8 cellular contexts compared by ENCODE assay signal in the genomic region with DNA sequence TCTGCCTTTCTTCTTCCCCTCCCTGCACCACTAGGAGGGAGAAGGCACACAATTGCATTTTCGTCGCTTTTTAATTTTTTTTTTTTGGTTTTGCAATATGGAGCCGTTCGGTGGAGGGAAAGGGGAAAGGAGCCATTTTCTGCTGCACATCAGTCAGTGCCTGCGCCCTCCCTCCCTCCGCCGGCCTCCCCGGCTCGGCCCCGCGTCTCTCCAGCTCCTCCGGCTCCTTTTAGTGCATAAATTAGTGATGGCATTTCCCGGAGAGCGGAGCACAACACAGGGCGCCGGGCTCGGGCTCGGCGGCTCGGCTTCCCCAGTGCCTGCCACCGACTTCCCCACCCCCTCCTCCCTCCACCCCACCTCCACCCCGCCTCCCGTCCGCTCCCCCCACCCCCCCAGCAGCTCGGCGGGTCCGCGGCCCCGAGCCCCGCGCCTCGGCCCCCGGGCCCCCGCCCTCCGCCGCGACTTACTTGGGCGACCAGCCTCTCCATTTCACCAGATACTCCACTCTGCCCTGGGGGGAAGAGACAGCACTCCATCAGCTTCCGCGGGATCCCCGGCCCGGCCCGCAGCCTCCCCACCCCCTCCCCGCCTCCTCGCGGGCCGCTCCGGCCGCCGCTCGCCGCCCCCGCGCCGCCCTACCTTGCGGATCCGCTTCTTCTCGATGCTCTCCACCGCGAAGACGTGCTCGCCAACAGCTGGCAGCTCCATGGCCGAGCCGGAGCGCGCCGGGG. TPM values are rescaled to one million over a fixed set of nuclear protein-coding genes. Genes with fewer than 3 reads are reported as not detected.
A peak's percentile ranks its signal among the peaks of the same experiment; 100 is the strongest.
DNase-seq lines count a peak whose midpoint lies in the region; ATAC-seq and TF ChIP-seq lines count a peak whose summit lies in the region.

No MANE protein-coding gene starts in this region.

- peak overlapping the region; percentile 55 for H3K4me3 ChIP-seq in SJSA1
- H3K4me3 ChIP-seq in adrenal gland, result peak overlapping the region; percentile 49 to 96 (median 74)

- H3K4me1 Mint-ChIP-seq in progenitor cell of endocrine pancreas (ENCODE audit: low read depth), result peaks cover 23% of the 10 kb centered on the region

- H3K4me1 ChIP-seq in SJSA1 (replicated peaks), result peaks cover 49% of the 10 kb centered on the region
- H3K4me1 ChIP-seq in adrenal gland (replicated peaks in 1 of 2), result peaks cover 32 to 57% of the 10 kb centered on the region in 2 donors

- WGBS in adrenal gland, 4 donors, result 1 to 2% (median 1%) methylated on average over 13 to 67 of the region's 67 CpGs

- peak overlapping the region; percentile 89 for H3K27ac Mint-ChIP-seq in progenitor cell of endocrine pancreas

- H3K36me3 Mint-ChIP-seq in progenitor cell of endocrine pancreas (ENCODE audit: insufficient read depth), result peaks cover 6% of the 10 kb centered on the region

- H3K27me3 Mint-ChIP-seq in progenitor cell of endocrine pancreas, result peaks cover 51% of the 10 kb centered on the region

- H3K9me3 Mint-ChIP-seq in progenitor cell of endocrine pancreas (ENCODE audit: low read depth), result no peaks in the 10 kb centered on the region

- peak overlapping the region; percentile 83 for H3K4me3 Mint-ChIP-seq in progenitor cell of endocrine pancreas (ENCODE audit: low read depth)

- peaks cover 49% of the 10 kb centered on the region for H3K36me3 ChIP-seq in SJSA1
- H3K36me3 ChIP-seq in adrenal gland (replicated peaks in 1 of 2), result peaks cover 0 to 15% of the 10 kb centered on the region in 2 donors

- intact Hi-C loops in adrenal gland (cut with DNase I) (loop anchor here in 1 of 2 donors (5.0 kb wide), 1 partner anchor 36 kb away; no protein-coding TSS in a partner anchor), left ventricle myocardium superior (cut with micrococcal nuclease) (no loop called here)

- H3K27ac ChIP-seq in SJSA1 (peak overlapping the region; percentile 29; the same call in 1 of the 2 replicates), adrenal gland (peak overlapping the region; percentile 78 to 99 (median 95))

- H3K27me3 ChIP-seq in SJSA1 (replicated peaks) (peaks cover 41% of the 10 kb centered on the region), adrenal gland (peaks cover 34% of the 10 kb centered on the region)

- DNase-seq in C1 segment of cervical spinal cord (lab: John Stamatoyannopoulos, UW) (peak in 11 of 14 donors; percentile 44 to 84 (median 60)), HK-2 (ENCODE audit: unreplicated experiment) (peak; percentile 49), SJSA1 (ENCODE audit: low read depth in 1 of 2, low spot score in 2 of 2) (peak in 1 of 2 experiments; percentile 83), adrenal gland (peak; percentile 59 to 79 (median 65)), left ventricle myocardium superior (peak; percentile 65), progenitor cell of endocrine pancreas (ENCODE audit: low spot score, unreplicated experiment) (peak; percentile 39)

- TF ChIP-seq CTCF in adrenal gland (IDR thresholded peaks at IDR 0.05), result peak in 2 of 6 experiments; percentile 13 to 14
- no peak for TF ChIP-seq CTCF in progenitor cell of endocrine pancreas (IDR thresholded peaks at IDR 0.05; ENCODE audit: unreplicated experiment)

- ATAC-seq in GM19397 (IDR thresholded peaks at IDR 0.05; ENCODE audit: unreplicated experiment), result peak; percentile 18
- ATAC-seq in left ventricle myocardium superior, result peak; percentile 5
- no peak for ATAC-seq in HG03025 (IDR thresholded peaks at IDR 0.05; ENCODE audit: low FRiP score, unreplicated experiment)

- TF ChIP-seq POLR2A in adrenal gland (IDR thresholded peaks at IDR 0.05), result peak in 1 of 2 donors; percentile 59

- H3K9me3 ChIP-seq in SJSA1 (replicated peaks) (peaks cover 31% of the 10 kb centered on the region), adrenal gland (replicated peaks in 1 of 3) (no peaks in the 10 kb centered on the region)

RNA-seq across cellular contexts. Expression of a gene that starts 0.5 kb away (rescaled TPM):
- total RNA-seq in SJSA1 (2014; rRNA removed; shearing (Covaris generic)), result 52.1 and 53.3 TPM in 2 replicates
- total RNA-seq in adrenal gland, result 10 to 100 TPM; 15.1 to 39.3 (median 25.0) TPM
- 10 to 100 TPM in 1 of 3 donors, 1 to 10 TPM in 2; 5.4 to 10.1 (median 7.6) TPM for polyA plus RNA-seq in adrenal gland
- total RNA-seq in left ventricle myocardium superior, result 27.4 TPM
- total RNA-seq in progenitor cell of endocrine pancreas, result 22.8 and 24.2 TPM in 2 replicates

RNA-seq across cellular contexts. Expression of a gene that starts 41.8 kb away (rescaled TPM):
- total RNA-seq in SJSA1 (2014; rRNA removed; shearing (Covaris generic)), result 9.0 and 21.0 TPM in 2 replicates
- total RNA-seq in adrenal gland (10 to 100 TPM in 1 of 8 donors, 1 to 10 TPM in 6, under 1 TPM in 1; 0.85 to 10.6 (median 5.5) TPM), left ventricle myocardium superior (8.2 TPM), progenitor cell of endocrine pancreas (21.7 and 23.1 TPM in 2 replicates)
- 1 to 10 TPM; 1.0 to 7.4 (median 4.4) TPM for polyA plus RNA-seq in adrenal gland
